In the genomic region with DNA sequence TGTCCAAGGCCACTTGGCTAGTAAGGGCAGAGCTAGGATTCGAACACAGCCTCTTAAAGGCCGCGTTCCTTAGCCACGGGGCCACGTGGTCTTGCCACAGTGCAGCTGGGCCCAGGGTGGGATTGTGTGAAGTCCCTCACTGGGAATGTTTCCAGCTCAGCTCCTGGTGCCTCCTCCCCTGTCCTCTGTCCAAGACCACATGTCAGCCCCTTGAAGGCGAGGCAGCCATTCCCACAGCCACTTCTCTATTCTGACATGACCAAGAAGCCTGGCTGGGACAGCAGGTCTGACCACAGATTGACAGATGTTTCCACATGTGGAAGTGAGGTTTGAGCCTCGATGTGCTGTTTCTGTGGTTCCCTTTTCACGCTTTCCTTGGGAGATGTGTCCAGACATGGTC, we compare ENCODE assay signal across 15 cellular contexts. TPM values are rescaled to one million over a fixed set of nuclear protein-coding genes. Genes with fewer than 3 reads are reported as not detected.
DNase-seq lines count a peak whose midpoint lies in the region; ATAC-seq, FAIRE-seq and TF ChIP-seq lines count a peak whose summit lies in the region.
"Had no signal": no experiment of that assay in that cellular context is flagged by ENCODE, and none has a peak within 500 bp of the region (broad histone marks: within the 10 kb centered on the region; RNA-seq: fewer than 3 reads in every experiment).

No MANE protein-coding gene starts in this region.

- CTCF ChIA-PET in K562 (lab: Yijun Ruan, JAX; ENCODE audit: low intra/inter-chr PET ratio), result no interaction called here

- TF ChIP-seq POLR2A in K562 (conservative IDR thresholded peaks at IDR 0.05) (no peak), breast epithelium (IDR thresholded peaks at IDR 0.05) (no peak)

- H3K36me3 ChIP-seq in K562 (ENCODE audit: control insufficient read depth, insufficient read depth, low read length) (no peaks in the 10 kb centered on the region), breast epithelium (no peaks in the 10 kb centered on the region)

- no TSS peak for BruUV-seq in K562 (replicated peaks; lab: Mats Ljungman, UMichigan)

- POLR2A ChIA-PET in K562 (lab: Yijun Ruan, JAX), result interaction anchor here (0.5 to 0.7 kb wide), 2 partner anchors 168 to 361 kb away, joined by 3 read pairs; no protein-coding TSS in a partner anchor

- no peak overlapping the region for H3K27ac ChIP-seq in K562 (ENCODE audit: extremely low read depth, low read depth, low read length)
- no peak overlapping the region for H3K27ac ChIP-seq in breast epithelium

- peak; percentile 6 for FAIRE-seq in K562 (lab: Jason Lieb, UNC)
- FAIRE-seq: bronchial epithelial cell, TTC549 had no signal

- H3K27me3 ChIP-seq in K562 (ENCODE audit: control insufficient read depth in 2 of 2, insufficient read depth in 2 of 2, low read length in 2 of 2), result peaks cover 55 to 66% of the 10 kb centered on the region in 2 experiments
- no peaks in the 10 kb centered on the region for H3K27me3 ChIP-seq in breast epithelium

- DNase-seq in CMK (ENCODE audit: low read depth) (peak; percentile 79), NOMO-1 (lab: John Stamatoyannopoulos, UW; ENCODE audit: unreplicated experiment in 2 of 2) (peak; percentile 51 to 89), K562 (ENCODE audit: extremely low read depth in 1 of 4, low spot score in 3 of 4) (no peak), putamen (ENCODE audit: low spot score) (peak; percentile 27), breast epithelium (ENCODE audit: low spot score in 2 of 2) (no peak)
- DNase-seq: activated naive CD4-positive, alpha-beta T cell treated with anti-CD3 and anti-CD28 coated beads for 36 hours; effector memory CD4-positive, alpha-beta T cell; NCI-H2081 treated with DMSO at 0.1 percent for 48 hours had no signal

- no peaks in the 10 kb centered on the region for H3K79me2 ChIP-seq in K562 (ENCODE audit: control insufficient read depth, insufficient read depth, low read length)

- TF ChIP-seq CTCF in K562 (IDR thresholded peaks at IDR 0.05 in 2 of 3, conservative IDR thresholded peaks at IDR 0.05 in 1 of 3; ENCODE audit: insufficient read depth in 2 of 3, low read depth in 1 of 3, low read length in 3 of 3), result no peak
- TF ChIP-seq CTCF in breast epithelium (IDR thresholded peaks at IDR 0.05), result no peak

- H3K9me3 ChIP-seq in K562 (replicated peaks; ENCODE audit: control insufficient read depth, insufficient read depth, low read depth, low read length) (no peaks in the 10 kb centered on the region), breast epithelium (no peaks in the 10 kb centered on the region)

- no peak overlapping the region for H3K4me2 ChIP-seq in K562 (ENCODE audit: insufficient read depth, low read length)

- H3K4me3 ChIP-seq in K562 (no peak overlapping the region), breast epithelium (no peak overlapping the region)

- no peak overlapping the region for H3K9ac ChIP-seq in K562 (ENCODE audit: insufficient read depth in 1 of 2, low read depth in 2 of 2, low read length in 2 of 2)

- 1% methylated on average over 8 of the region's 8 CpGs for WGBS in K562 (ENCODE audit: insufficient coverage, low coverage, missing lambda C conversion rate)

- TF ChIP-seq RAD21 in K562 (CRISPR knock-in tag; conservative IDR thresholded peaks at IDR 0.05 in 1 of 2, IDR thresholded peaks at IDR 0.05 in 1 of 2), result no peak

- intact Hi-C loops in K562 (cut with micrococcal nuclease), result no loop called here
- intact Hi-C loops in breast epithelium (cut with DNase I; ENCODE audit: low total_unique reads), result no loop called here

- H4K20me1 ChIP-seq in K562 (replicated peaks; ENCODE audit: control insufficient read depth, insufficient read depth, low read length), result 0 out of 2 replicates have a peak, but pooled peaks cover 6% of the 10 kb centered on the region

- ATAC-seq in K562 (no peak), GM18858 (IDR thresholded peaks at IDR 0.05; ENCODE audit: unreplicated experiment) (no peak), HG02642 (IDR thresholded peaks at IDR 0.05; ENCODE audit: poor library complexity, unreplicated experiment) (no peak), HG02981 (IDR thresholded peaks at IDR 0.05; ENCODE audit: unreplicated experiment) (no peak)
- ATAC-seq: CD8-positive, alpha-beta T cell had no signal

- no peaks in the 10 kb centered on the region for H3K9me1 ChIP-seq in K562 (ENCODE audit: control insufficient read depth, insufficient read depth, low read length)

- TF ChIP-seq EP300 in K562 (IDR thresholded peaks at IDR 0.05; ENCODE audit: low read length), result no peak

- in situ Hi-C loops in K562 (cut with MboI), result no loop called here

- peaks cover 0 to 3% of the 10 kb centered on the region in 2 experiments; a peak in 2 of 5 replicates for H3K4me1 ChIP-seq in K562 (replicated peaks in 1 of 2; ENCODE audit: control insufficient read depth in 2 of 2, insufficient read depth in 2 of 2, low read length in 2 of 2)
- no peaks in the 10 kb centered on the region for H3K4me1 ChIP-seq in breast epithelium

- H2AFZ ChIP-seq in K562 (ENCODE audit: low read depth, low read length), result no peak overlapping the region

TF ChIP-seq in K562, 482 proteins besides CTCF, POLR2A, EP300 and RAD21:
- TF ChIP-seq ZNF143 (CRISPR knock-in tag; IDR thresholded peaks at IDR 0.05), result no peak
- no peak for TF ChIP-seq KLF10 (CRISPR knock-in tag; IDR thresholded peaks at IDR 0.05)
- TF ChIP-seq, protein P1, sequence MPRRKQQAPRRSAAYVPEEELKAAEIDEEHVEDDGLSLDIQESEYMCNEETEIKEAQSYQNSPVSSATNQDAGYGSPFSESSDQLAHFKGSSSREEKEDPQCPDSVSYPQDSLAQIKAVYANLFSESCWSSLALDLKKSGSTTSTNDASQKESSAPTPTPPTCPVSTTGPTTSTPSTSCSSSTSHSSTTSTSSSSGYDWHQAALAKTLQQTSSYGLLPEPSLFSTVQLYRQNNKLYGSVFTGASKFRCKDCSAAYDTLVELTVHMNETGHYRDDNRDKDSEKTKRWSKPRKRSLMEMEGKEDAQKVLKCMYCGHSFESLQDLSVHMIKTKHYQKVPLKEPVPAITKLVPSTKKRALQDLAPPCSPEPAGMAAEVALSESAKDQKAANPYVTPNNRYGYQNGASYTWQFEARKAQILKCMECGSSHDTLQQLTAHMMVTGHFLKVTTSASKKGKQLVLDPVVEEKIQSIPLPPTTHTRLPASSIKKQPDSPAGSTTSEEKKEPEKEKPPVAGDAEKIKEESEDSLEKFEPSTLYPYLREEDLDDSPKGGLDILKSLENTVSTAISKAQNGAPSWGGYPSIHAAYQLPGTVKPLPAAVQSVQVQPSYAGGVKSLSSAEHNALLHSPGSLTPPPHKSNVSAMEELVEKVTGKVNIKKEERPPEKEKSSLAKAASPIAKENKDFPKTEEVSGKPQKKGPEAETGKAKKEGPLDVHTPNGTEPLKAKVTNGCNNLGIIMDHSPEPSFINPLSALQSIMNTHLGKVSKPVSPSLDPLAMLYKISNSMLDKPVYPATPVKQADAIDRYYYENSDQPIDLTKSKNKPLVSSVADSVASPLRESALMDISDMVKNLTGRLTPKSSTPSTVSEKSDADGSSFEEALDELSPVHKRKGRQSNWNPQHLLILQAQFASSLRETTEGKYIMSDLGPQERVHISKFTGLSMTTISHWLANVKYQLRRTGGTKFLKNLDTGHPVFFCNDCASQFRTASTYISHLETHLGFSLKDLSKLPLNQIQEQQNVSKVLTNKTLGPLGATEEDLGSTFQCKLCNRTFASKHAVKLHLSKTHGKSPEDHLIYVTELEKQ (CRISPR knock-in tag; IDR thresholded peaks at IDR 0.05), result no peak
- TF ChIP-seq JUND (IDR thresholded peaks at IDR 0.05; ENCODE audit: borderline replicate concordance, low read depth, low read length), result no peak
- TF ChIP-seq JUND (tag; IDR thresholded peaks at IDR 0.05; ENCODE audit: borderline replicate concordance, low read depth, low read length), result no peak
- TF ChIP-seq LARP7 (IDR thresholded peaks at IDR 0.05), result no peak
- TF ChIP-seq POLR2B (IDR thresholded peaks at IDR 0.05; ENCODE audit: low read depth, partially characterized antibody), result no peak
- peak; percentile 31 for TF ChIP-seq MEIS2 (IDR thresholded peaks at IDR 0.05; ENCODE audit: partially characterized antibody)
- peak; percentile 49; the same call in 1 of the 2 replicates for TF ChIP-seq SPI1 (IDR thresholded peaks at IDR 0.05; ENCODE audit: borderline replicate concordance, low read depth, low read length)

RNA-seq across cellular contexts. Expression of a gene that starts 57.6 kb away (rescaled TPM):
- 0.21 TPM in 1 of 2 replicates, not detected in the other for total RNA-seq in K562 (2011; cell fraction: chromatin; rRNA removed; ENCODE audit: low replicate concordance)
- total RNA-seq in K562 (2011; cell fraction: nucleolus; rRNA removed), result 0.13 TPM in 1 of 2 replicates, not detected in the other
- not detected in 2 replicates for total RNA-seq in K562 (2011; cell fraction: nucleoplasm; rRNA removed)
- 0.09 and 0.16 TPM in 2 replicates for total RNA-seq in K562 (2014; rRNA removed)
- total RNA-seq in K562 (2014; rRNA removed; fragmentation: Illumina TruSeq; extraction: Trizol), result 0.03 and 0.04 TPM in 2 replicates
- 0.11 and 0.22 TPM in 2 replicates for total RNA-seq in K562 (2015; rRNA removed; fragmentation: Illumina TruSeq; extraction: Trizol)
- total RNA-seq in K562 (2021), result 0.64 and 1.1 TPM in 2 replicates
- polyA plus RNA-seq in K562 (2011; rRNA removed), result 0.03 TPM in 2 replicates
- 0.03 TPM in 1 of 2 replicates, not detected in the other for polyA plus RNA-seq in K562 (2011; cell fraction: cytosol; rRNA removed)
- 0.18 TPM in 1 of 2 replicates, not detected in the other for polyA plus RNA-seq in K562 (2011; cell fraction: nucleus; rRNA removed)
- polyA plus RNA-seq in K562 (2012), result 0.36 and 0.46 TPM in 2 replicates
- 0.19 and 0.39 TPM in 2 replicates for polyA plus RNA-seq in K562 (2014; fragmentation: Illumina TruSeq; extraction: Trizol)
- under 1 TPM; 0.01 to 0.04 TPM for polyA plus RNA-seq in K562 (2014; fragmentation: Nextera tagmentation; extraction: Ambion mirVana)
- 0.29 and 0.62 TPM in 2 replicates for polyA plus RNA-seq in K562 (2014; rRNA removed)
- polyA minus RNA-seq in K562 (2011; rRNA and poly(A)+ RNA removed), result not detected in 2 replicates
- not detected in 2 replicates for polyA minus RNA-seq in K562 (2011; cell fraction: cytosol; rRNA and poly(A)+ RNA removed)
- polyA minus RNA-seq in K562 (2011; cell fraction: nucleus; rRNA and poly(A)+ RNA removed), result not detected in 2 replicates
- 1 to 10 TPM; 1.9 to 9.1 (median 5.6) TPM for total RNA-seq in breast epithelium
- total RNA-seq: progenitor cell of endocrine pancreas had no signal

Comparison
In these comparisons a context has a peak if more than half of its experiments do, and no peak if none do; other contexts are left out.
1. DNase-seq: peak in CMK (single experiment), NOMO-1 (2 of 2) and putamen (single experiment); none in K562 (0 of 4) and breast epithelium (0 of 2).